ENCODE assay signal across 9 cellular contexts in genomic region chr15:67784057-67784781, GRCh38. TPM values are rescaled to one million over a fixed set of nuclear protein-coding genes. Genes with fewer than 3 reads are reported as not detected.
DNase-seq lines count a peak whose midpoint lies in the region; ATAC-seq and TF ChIP-seq lines count a peak whose summit lies in the region.
"Had no signal": no experiment of that assay in that cellular context is flagged by ENCODE, and none has a peak within 500 bp of the region (broad histone marks: within the 10 kb centered on the region; RNA-seq: fewer than 3 reads in every experiment).

No MANE protein-coding gene starts in this region.

- H3K9ac ChIP-seq in mammary epithelial cell (ENCODE audit: insufficient read depth, low read length) = no peak overlapping the region

- H2AFZ ChIP-seq in mammary epithelial cell (ENCODE audit: low read depth, low read length) = no peak overlapping the region

- H3K27me3 ChIP-seq in mammary epithelial cell (ENCODE audit: insufficient read depth, low read length) = no peaks in the 10 kb centered on the region

- peaks cover 3% of the 10 kb centered on the region for H3K36me3 Mint-ChIP-seq in activated CD8-positive, alpha-beta memory T cell treated with anti-CD3 and anti-CD28 coated beads, Interleukin-2, amount 10 ng/mL, durations not matched to agents 7 days and 5 days
- H3K36me3 Mint-ChIP-seq in stimulated activated naive B cell treated with anti-CD40 and anti-IgM and Interleukin-4, amounts not matched to agents 10 μg/mL and 1 μg/mL and 100 μg/mL, for 72 hours = peaks cover 0 to 23% of the 10 kb centered on the region in 2 donors

- no peak for DNase-seq in activated CD8-positive, alpha-beta memory T cell treated with anti-CD3 and anti-CD28 coated beads, Interleukin-2, amount 10 ng/mL, durations not matched to agents 7 days and 5 days
- DNase-seq in activated CD8-positive, alpha-beta memory T cell treated with anti-CD3 and anti-CD28 coated beads, Interleukin-2, amount 50 U/mL, for 48 hours = no peak
- DNase-seq in NCI-H2107 treated with DMSO at 0.1 percent for 48 hours (lab: John Stamatoyannopoulos, UW; ENCODE audit: unreplicated experiment) = peak; percentile 49
- DNase-seq in stimulated activated naive B cell treated with anti-CD40 and anti-IgM and Interleukin-4, amounts not matched to agents 10 μg/mL and 1 μg/mL and 100 μg/mL, for 72 hours = peak; percentile 58
- DNase-seq in SW480 (ENCODE audit: low spot score) = no peak
- DNase-seq in AG20443 (ENCODE audit: low spot score) = no peak
- DNase-seq in mammary epithelial cell = no peak

- no TSS peak for BruUV-seq in mammary epithelial cell (replicated peaks; lab: Mats Ljungman, UMichigan)

- H3K27ac ChIP-seq in mammary epithelial cell (ENCODE audit: insufficient read depth, low read depth, low read length) = no peak overlapping the region

- no peaks in the 10 kb centered on the region for H3K4me1 ChIP-seq in mammary epithelial cell (ENCODE audit: insufficient read depth, low read length)

- no peaks in the 10 kb centered on the region for H3K9me3 ChIP-seq in mammary epithelial cell (replicated peaks; ENCODE audit: insufficient read depth, low read length)

- no peak overlapping the region for H3K4me3 ChIP-seq in mammary epithelial cell (replicated peaks in 1 of 3; ENCODE audit: insufficient read depth in 1 of 3, low read depth in 2 of 3, low read length in 3 of 3)

- H3K79me2 ChIP-seq in mammary epithelial cell (ENCODE audit: insufficient read depth, low read length) = no peaks in the 10 kb centered on the region

- CTCF ChIA-PET in activated CD8-positive, alpha-beta memory T cell treated with anti-CD3 and anti-CD28 coated beads, Interleukin-2, amount 10 ng/mL, durations not matched to agents 7 days and 5 days (lab: Charles Lee) = interaction anchor here (0.9 to 1.6 kb wide), 4 partner anchors 9 to 53 kb away, joined by 3 to 10 read pairs (median 4); no protein-coding TSS in a partner anchor
- CTCF ChIA-PET in mammary epithelial cell (lab: Charles Lee; ENCODE audit: low non-redundant PET) = interaction anchor here (0.8 kb wide), 1 partner anchor 315 kb away, joined by 9 read pairs; no protein-coding TSS in a partner anchor

- no peak for ATAC-seq in activated CD8-positive, alpha-beta memory T cell treated with anti-CD3 and anti-CD28 coated beads, Interleukin-2, amount 10 ng/mL, durations not matched to agents 7 days and 5 days
- peak; percentile 83 for ATAC-seq in HG02938 (IDR thresholded peaks at IDR 0.05; ENCODE audit: unreplicated experiment)
- ATAC-seq in stimulated activated naive B cell treated with anti-CD40 and anti-IgM and Interleukin-4, amounts not matched to agents 10 μg/mL and 1 μg/mL and 100 μg/mL, for 72 hours (replicated peaks) = peak; percentile 86 to 89

- TF ChIP-seq CTCF in mammary epithelial cell (conservative IDR thresholded peaks at IDR 0.05 in 1 of 2, IDR thresholded peaks at IDR 0.05 in 1 of 2; ENCODE audit: extremely low read depth in 1 of 2, insufficient read depth in 1 of 2, low read depth in 1 of 2, low read length in 2 of 2) = no peak

- H3K36me3 ChIP-seq in mammary epithelial cell (ENCODE audit: insufficient read depth, low read length) = no peaks in the 10 kb centered on the region

- H3K4me1 Mint-ChIP-seq in activated CD8-positive, alpha-beta memory T cell treated with anti-CD3 and anti-CD28 coated beads, Interleukin-2, amount 10 ng/mL, durations not matched to agents 7 days and 5 days = peaks cover 22% of the 10 kb centered on the region
- peaks cover 42 to 56% of the 10 kb centered on the region in 2 donors for H3K4me1 Mint-ChIP-seq in stimulated activated naive B cell treated with anti-CD40 and anti-IgM and Interleukin-4, amounts not matched to agents 10 μg/mL and 1 μg/mL and 100 μg/mL, for 72 hours

- H3K27me3 Mint-ChIP-seq in activated CD8-positive, alpha-beta memory T cell treated with anti-CD3 and anti-CD28 coated beads, Interleukin-2, amount 10 ng/mL, durations not matched to agents 7 days and 5 days = no peaks in the 10 kb centered on the region
- no peaks in the 10 kb centered on the region for H3K27me3 Mint-ChIP-seq in stimulated activated naive B cell treated with anti-CD40 and anti-IgM and Interleukin-4, amounts not matched to agents 10 μg/mL and 1 μg/mL and 100 μg/mL, for 72 hours

- no peak overlapping the region for H3K4me2 ChIP-seq in mammary epithelial cell (ENCODE audit: insufficient read depth, low read depth, low read length)

- no peak overlapping the region for H3K4me3 Mint-ChIP-seq in activated CD8-positive, alpha-beta memory T cell treated with anti-CD3 and anti-CD28 coated beads, Interleukin-2, amount 10 ng/mL, durations not matched to agents 7 days and 5 days
- peak overlapping the region; percentile 10 to 20 for H3K4me3 Mint-ChIP-seq in stimulated activated naive B cell treated with anti-CD40 and anti-IgM and Interleukin-4, amounts not matched to agents 10 μg/mL and 1 μg/mL and 100 μg/mL, for 72 hours

- WGBS in mammary epithelial cell (ENCODE audit: low coverage, missing lambda C conversion rate) = 71% methylated on average over 4 of the region's 4 CpGs

- intact Hi-C loops in mammary epithelial cell (cut with micrococcal nuclease) = no loop called here

- peak overlapping the region; percentile 48 for H3K27ac Mint-ChIP-seq in activated CD8-positive, alpha-beta memory T cell treated with anti-CD3 and anti-CD28 coated beads, Interleukin-2, amount 10 ng/mL, durations not matched to agents 7 days and 5 days
- H3K27ac Mint-ChIP-seq in stimulated activated naive B cell treated with anti-CD40 and anti-IgM and Interleukin-4, amounts not matched to agents 10 μg/mL and 1 μg/mL and 100 μg/mL, for 72 hours = peak overlapping the region; percentile 62

- no peaks in the 10 kb centered on the region for H4K20me1 ChIP-seq in mammary epithelial cell (ENCODE audit: insufficient read depth, low read length)

- H3K9me3 Mint-ChIP-seq in activated CD8-positive, alpha-beta memory T cell treated with anti-CD3 and anti-CD28 coated beads, Interleukin-2, amount 10 ng/mL, durations not matched to agents 7 days and 5 days (ENCODE audit: low read depth) = no peaks in the 10 kb centered on the region
- H3K9me3 Mint-ChIP-seq in stimulated activated naive B cell treated with anti-CD40 and anti-IgM and Interleukin-4, amounts not matched to agents 10 μg/mL and 1 μg/mL and 100 μg/mL, for 72 hours = no peaks in the 10 kb centered on the region

- in situ Hi-C loops in mammary epithelial cell (cut with MboI; ENCODE audit: low sequenced_read_pairs in 2 of 2) = no loop called here

- dilution Hi-C loops in mammary epithelial cell (cut with HindIII; ENCODE audit: low sequenced_read_pairs) = no loop called here

RNA-seq across cellular contexts. Expression of gene SKOR1, which starts 41.1 kb away (rescaled TPM):
- under 1 TPM; 0.19 to 0.23 TPM for total RNA-seq in activated CD8-positive, alpha-beta memory T cell treated with anti-CD3 and anti-CD28 coated beads, Interleukin-2, amount 10 ng/mL, durations not matched to agents 7 days and 5 days
- under 1 TPM in 1 of 2 donors, not detected in 1; under 0.01 TPM for total RNA-seq in mammary epithelial cell
- 0.02 TPM for polyA plus RNA-seq in mammary epithelial cell
- polyA minus RNA-seq in mammary epithelial cell = not detected
- total RNA-seq: Daoy had no signal

RNA-seq across cellular contexts. Expression of gene RNU6-1, which starts 55.6 kb away (rescaled TPM):
- not detected for total RNA-seq in activated CD8-positive, alpha-beta memory T cell treated with anti-CD3 and anti-CD28 coated beads, Interleukin-2, amount 10 ng/mL, durations not matched to agents 7 days and 5 days
- not detected for total RNA-seq in mammary epithelial cell
- not detected for polyA plus RNA-seq in mammary epithelial cell
- not detected for polyA minus RNA-seq in mammary epithelial cell
- total RNA-seq: Daoy had no signal

Comparison
In these comparisons a context has a peak if more than half of its experiments do, and no peak if none do; other contexts are left out.
1. DNase-seq: peak in NCI-H2107 treated with DMSO at 0.1 percent for 48 hours (single experiment) and stimulated activated naive B cell treated with anti-CD40 and anti-IgM and Interleukin-4, amounts not matched to agents 10 μg/mL and 1 μg/mL and 100 μg/mL, for 72 hours (single experiment); none in activated CD8-positive, alpha-beta memory T cell treated with anti-CD3 and anti-CD28 coated beads, Interleukin-2, amount 10 ng/mL, durations not matched to agents 7 days and 5 days (single experiment), activated CD8-positive, alpha-beta memory T cell treated with anti-CD3 and anti-CD28 coated beads, Interleukin-2, amount 50 U/mL, for 48 hours (single experiment), SW480 (single experiment), AG20443 (single experiment) and mammary epithelial cell (single experiment).